ENCODE assay signal across 23 cellular contexts in the genomic region with DNA sequence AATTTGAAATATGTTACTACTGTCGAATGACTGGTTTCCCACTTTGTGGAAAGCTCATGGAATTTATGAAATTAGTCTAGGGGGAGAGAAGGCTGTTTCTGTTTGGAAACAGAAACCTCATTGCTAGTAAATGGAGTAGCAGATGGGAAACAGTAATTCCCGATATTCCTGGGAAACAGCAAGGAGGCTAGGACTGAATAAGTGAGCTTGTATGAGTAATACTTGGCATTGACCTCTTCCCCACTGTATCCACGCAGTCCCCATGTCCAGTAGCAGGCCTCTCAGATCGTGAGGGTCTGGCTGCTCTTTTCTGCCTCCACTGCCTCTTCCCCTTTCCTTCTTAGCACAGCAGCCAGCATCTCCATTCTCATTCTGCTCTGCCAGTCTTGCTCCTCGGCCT.
"Had no signal": no experiment of that assay in that cellular context is flagged by ENCODE, and none has a peak within 500 bp of the region (broad histone marks: within the 10 kb centered on the region; RNA-seq: fewer than 3 reads in every experiment).

No MANE protein-coding gene starts in this region.

- H3K27ac ChIP-seq: esophagus squamous epithelium, gastroesophageal sphincter, neutrophil, pancreas, thyroid gland had no signal

- H3K27me3 ChIP-seq: breast epithelium, esophagus squamous epithelium, gastroesophageal sphincter, neutrophil, pancreas, thyroid gland had no signal

- H3K9me3 ChIP-seq: breast epithelium, esophagus squamous epithelium, gastroesophageal sphincter, neutrophil, pancreas, thyroid gland had no signal

- H3K4me3 ChIP-seq: breast epithelium, esophagus squamous epithelium, gastroesophageal sphincter, pancreas, thyroid gland had no signal

- H3K27me3 Mint-ChIP-seq: activated T-cell treated with anti-CD3 and anti-CD28 coated beads, Interleukin-2, amount 50 U/mL, for 24 hours; activated T-helper 17 cell treated with anti-CD3 and anti-CD28 coated beads, Interleukin-2, amount 50 U/mL, for 72 hours; central memory CD8-positive, alpha-beta T cell; effector memory CD8-positive, alpha-beta T cell; natural killer cell treated with Interleukin-12 subunit alpha and Interleukin-12 subunit beta and Interleukin-15 and Interleukin-18, amount 100 ng/mL, for 72 hours had no signal

- H3K4me1 ChIP-seq: breast epithelium, pancreas had no signal

- ATAC-seq: activated naive CD4-positive, alpha-beta T cell treated with anti-CD3 and anti-CD28 coated beads, Interleukin-2, amount 50 U/mL, for 72 hours; activated T-helper 17 cell treated with anti-CD3 and anti-CD28 coated beads, Interleukin-2, amount 50 U/mL, for 72 hours; effector memory CD8-positive, alpha-beta T cell; gastroesophageal sphincter; left ventricle myocardium superior; natural killer cell treated with Interleukin-12 subunit alpha and Interleukin-12 subunit beta and Interleukin-15 and Interleukin-18, amount 100 ng/mL, for 72 hours; pancreas; right cardiac atrium; stimulated activated naive CD8-positive, alpha-beta T cell treated with anti-CD3 and anti-CD28 coated beads, Interleukin-15, Interleukin-2, amounts not matched to agents 100 U/mL and 50 U/mL, for 24 hours had no signal

- H3K9me3 Mint-ChIP-seq: activated naive CD4-positive, alpha-beta T cell treated with anti-CD3 and anti-CD28 coated beads, Interleukin-2, amount 50 U/mL, for 72 hours; activated T-cell treated with anti-CD3 and anti-CD28 coated beads, Interleukin-2, amount 50 U/mL, for 24 hours; activated T-helper 17 cell treated with anti-CD3 and anti-CD28 coated beads, Interleukin-2, amount 50 U/mL, for 72 hours; central memory CD8-positive, alpha-beta T cell; effector memory CD8-positive, alpha-beta T cell; natural killer cell treated with Interleukin-12 subunit alpha and Interleukin-12 subunit beta and Interleukin-15 and Interleukin-18, amount 100 ng/mL, for 72 hours had no signal

- H3K4me3 Mint-ChIP-seq: activated T-cell treated with anti-CD3 and anti-CD28 coated beads, Interleukin-2, amount 50 U/mL, for 24 hours; activated T-helper 17 cell treated with anti-CD3 and anti-CD28 coated beads, Interleukin-2, amount 50 U/mL, for 72 hours; central memory CD8-positive, alpha-beta T cell; effector memory CD8-positive, alpha-beta T cell; natural killer cell treated with Interleukin-12 subunit alpha and Interleukin-12 subunit beta and Interleukin-15 and Interleukin-18, amount 100 ng/mL, for 72 hours had no signal

- H3K27ac Mint-ChIP-seq: activated naive CD4-positive, alpha-beta T cell treated with anti-CD3 and anti-CD28 coated beads, Interleukin-2, amount 50 U/mL, for 72 hours; activated T-cell treated with anti-CD3 and anti-CD28 coated beads, Interleukin-2, amount 50 U/mL, for 24 hours; activated T-helper 17 cell treated with anti-CD3 and anti-CD28 coated beads, Interleukin-2, amount 50 U/mL, for 72 hours; effector memory CD8-positive, alpha-beta T cell; natural killer cell treated with Interleukin-12 subunit alpha and Interleukin-12 subunit beta and Interleukin-15 and Interleukin-18, amount 100 ng/mL, for 72 hours had no signal

- DNase-seq: activated CD4-positive, alpha-beta T cell treated with anti-CD3 and anti-CD28 coated beads for 1 hour; activated CD4-positive, alpha-beta T cell treated with anti-CD3 and anti-CD28 coated beads, Interleukin-2, amount 50 U/mL, for 1 hour; activated T-cell treated with anti-CD3 and anti-CD28 coated beads, Interleukin-2, amount 50 U/mL, for 24 hours; effector memory CD8-positive, alpha-beta T cell; esophagus squamous epithelium; left ventricle myocardium superior; mammary epithelial cell; midbrain; pancreas; right cardiac atrium; stimulated activated CD4-positive, alpha-beta T cell treated with anti-CD3 and anti-CD28 coated beads, Interleukin-12 subunit alpha, Interleukin-12 subunit beta, amount 100 ng/mL, for 4 hours; stimulated activated CD4-positive, alpha-beta T cell treated with anti-CD3 and anti-CD28 coated beads, Interleukin-4, amount 100 ng/mL, for 4 hours; stimulated activated naive CD8-positive, alpha-beta T cell treated with anti-CD3 and anti-CD28 coated beads, Interleukin-15, Interleukin-2, amounts not matched to agents 100 U/mL and 50 U/mL, for 24 hours; substantia nigra; T-helper 1 cell; thyroid gland had no signal
